In the genomic region with DNA sequence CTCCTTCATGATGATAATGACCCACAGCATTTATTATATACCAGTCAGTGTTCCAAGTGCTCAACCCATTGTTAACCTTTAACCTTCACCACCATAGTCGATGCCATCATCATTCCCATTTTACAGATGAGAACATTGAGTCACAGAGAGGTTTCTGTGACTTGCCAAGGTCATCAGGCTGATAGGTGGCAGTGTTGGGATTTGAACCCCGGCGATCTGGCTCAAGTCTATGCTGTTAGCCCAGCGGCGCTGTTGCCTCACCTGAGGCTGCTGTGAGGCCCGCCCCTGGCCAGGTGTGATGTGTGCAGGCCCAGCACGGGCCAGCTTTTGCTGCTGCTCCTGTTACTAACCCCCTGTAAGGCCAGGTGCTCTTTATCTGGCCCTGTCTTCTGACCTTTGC, we compare ENCODE assay signal across 1 cellular context.
TF ChIP-seq lines count a peak whose summit lies in the region.

No MANE protein-coding gene starts in this region.

TF ChIP-seq in K562, 482 proteins besides CTCF, POLR2A, EP300 and RAD21:
- peak; percentile 61; the same call in 1 of the 2 replicates for TF ChIP-seq ESRRA (IDR thresholded peaks at IDR 0.05; ENCODE audit: borderline replicate concordance, low read depth)
- TF ChIP-seq, protein P1, sequence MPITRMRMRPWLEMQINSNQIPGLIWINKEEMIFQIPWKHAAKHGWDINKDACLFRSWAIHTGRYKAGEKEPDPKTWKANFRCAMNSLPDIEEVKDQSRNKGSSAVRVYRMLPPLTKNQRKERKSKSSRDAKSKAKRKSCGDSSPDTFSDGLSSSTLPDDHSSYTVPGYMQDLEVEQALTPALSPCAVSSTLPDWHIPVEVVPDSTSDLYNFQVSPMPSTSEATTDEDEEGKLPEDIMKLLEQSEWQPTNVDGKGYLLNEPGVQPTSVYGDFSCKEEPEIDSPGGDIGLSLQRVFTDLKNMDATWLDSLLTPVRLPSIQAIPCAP (CRISPR knock-in tag; IDR thresholded peaks at IDR 0.05; ENCODE audit: borderline replicate concordance) = no peak
- peak in 1 of 2 experiments; percentile 24; a peak in 1 of 4 replicates for TF ChIP-seq KDM1A (IDR thresholded peaks at IDR 0.05)
- peak; percentile 59 for TF ChIP-seq RBM25 (IDR thresholded peaks at IDR 0.05; ENCODE audit: low read depth, low read length, severe bottlenecking)
- TF ChIP-seq FOS (IDR thresholded peaks at IDR 0.05; ENCODE audit: extremely low read depth, insufficient read length) = no peak
- TF ChIP-seq, protein P2, sequence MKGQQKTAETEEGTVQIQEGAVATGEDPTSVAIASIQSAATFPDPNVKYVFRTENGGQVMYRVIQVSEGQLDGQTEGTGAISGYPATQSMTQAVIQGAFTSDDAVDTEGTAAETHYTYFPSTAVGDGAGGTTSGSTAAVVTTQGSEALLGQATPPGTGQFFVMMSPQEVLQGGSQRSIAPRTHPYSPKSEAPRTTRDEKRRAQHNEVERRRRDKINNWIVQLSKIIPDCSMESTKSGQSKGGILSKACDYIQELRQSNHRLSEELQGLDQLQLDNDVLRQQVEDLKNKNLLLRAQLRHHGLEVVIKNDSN (CRISPR knock-in tag; IDR thresholded peaks at IDR 0.05) = no peak
